ENCODE assay signal across 14 cellular contexts in the genomic region with DNA sequence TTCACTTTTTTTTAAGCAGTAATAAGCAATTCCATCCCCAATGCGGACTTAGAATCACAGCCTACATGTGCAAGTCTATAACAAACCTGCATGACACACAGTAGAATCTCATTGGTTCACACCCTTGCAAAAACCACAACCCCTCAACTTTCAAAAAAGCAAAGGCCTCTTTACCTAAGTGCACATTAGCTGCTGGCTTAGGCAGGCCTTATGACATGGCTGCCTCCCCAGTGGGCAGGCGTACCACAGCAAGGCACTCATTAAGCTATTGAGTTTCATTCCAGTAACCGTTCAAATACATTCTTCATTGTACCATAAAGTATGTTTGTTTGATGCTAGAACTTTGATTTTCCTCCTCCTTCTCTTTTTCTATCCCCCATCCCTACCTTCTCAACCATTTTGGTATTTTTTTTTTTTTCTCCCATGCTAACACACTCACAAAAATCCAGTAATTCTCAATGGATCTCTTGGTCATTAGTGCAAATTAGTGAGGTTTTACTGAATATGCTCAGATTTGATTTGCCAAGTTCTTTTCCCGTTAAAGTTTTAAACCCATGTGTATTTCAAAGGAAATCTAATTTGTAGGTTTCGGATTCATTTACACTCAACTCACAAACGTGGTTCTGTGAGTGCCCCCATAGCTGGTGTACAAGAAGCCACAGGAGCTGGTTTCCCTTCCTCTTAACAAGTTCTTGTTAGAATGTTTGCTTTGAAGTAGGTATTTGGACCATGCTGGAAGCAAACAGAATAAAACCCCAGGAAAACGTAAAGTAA.
A peak's percentile ranks its signal among the peaks of the same experiment; 100 is the strongest.
DNase-seq lines count a peak whose midpoint lies in the region; ATAC-seq and TF ChIP-seq lines count a peak whose summit lies in the region.
"Had no signal": no experiment of that assay in that cellular context is flagged by ENCODE, and none has a peak within 500 bp of the region (broad histone marks: within the 10 kb centered on the region; RNA-seq: fewer than 3 reads in every experiment).

No MANE protein-coding gene starts in this region.

- H3K36me3 ChIP-seq in osteoblast (ENCODE audit: insufficient read depth, low read length) (no peaks in the 10 kb centered on the region), trophoblast cell (ENCODE audit: control insufficient read depth in 1 of 2, insufficient read depth in 2 of 2, low read length in 2 of 2) (no peaks in the 10 kb centered on the region)
- H3K36me3 ChIP-seq: brain microvascular endothelial cell had no signal

- no peak overlapping the region for H2AFZ ChIP-seq in osteoblast (ENCODE audit: low read length)
- no peak overlapping the region for H2AFZ ChIP-seq in trophoblast cell (ENCODE audit: insufficient read depth, low read length, poor library complexity)

- H3K4ac ChIP-seq in trophoblast cell (ENCODE audit: low read depth, low read length), result no peak overlapping the region

- H3K27ac ChIP-seq in osteoblast (ENCODE audit: low read depth, low read length) (no peak overlapping the region), trophoblast cell (ENCODE audit: low read depth, low read length) (no peak overlapping the region)
- H3K27ac ChIP-seq: brain microvascular endothelial cell had no signal

- no peaks in the 10 kb centered on the region for H3K4me1 ChIP-seq in osteoblast (ENCODE audit: insufficient read depth, low read length)
- H3K4me1 ChIP-seq in trophoblast cell (ENCODE audit: control insufficient read depth in 1 of 2, insufficient read depth in 2 of 2, low read length in 2 of 2), result no peaks in the 10 kb centered on the region

- H2BK5ac ChIP-seq in trophoblast cell (ENCODE audit: low read depth, low read length, poor library complexity), result no peak overlapping the region

- H3K27me3 ChIP-seq in osteoblast (ENCODE audit: insufficient read depth, low read length), result no peaks in the 10 kb centered on the region
- no peaks in the 10 kb centered on the region for H3K27me3 ChIP-seq in trophoblast cell (ENCODE audit: insufficient read depth, low read length)
- H3K27me3 ChIP-seq: brain microvascular endothelial cell had no signal

- H3K9ac ChIP-seq in trophoblast cell (ENCODE audit: low read length), result no peak overlapping the region

- H4K91ac ChIP-seq in trophoblast cell (ENCODE audit: low read depth, low read length), result no peak overlapping the region

- DNase-seq in NOMO-1 treated with DMSO at 0.1 percent for 48 hours (lab: John Stamatoyannopoulos, UW; ENCODE audit: unreplicated experiment), result peak; percentile 29
- DNase-seq in NOMO-1 treated with dmso at 0.1 percent for 144 hours (lab: John Stamatoyannopoulos, UW; ENCODE audit: unreplicated experiment), result no peak
- DNase-seq in osteoblast (ENCODE audit: insufficient read length, low spot score, missing footprints), result peak; percentile 22
- DNase-seq in stimulated activated CD4-positive, alpha-beta T cell treated with anti-CD3 and anti-CD28 coated beads, Interleukin-12 subunit alpha, Interleukin-12 subunit beta, amount 100 ng/mL, for 4 hours, result no peak
- no peak for DNase-seq in trophoblast cell
- no peak for DNase-seq in cerebellum (ENCODE audit: low spot score)
- DNase-seq: brain microvascular endothelial cell, DMS53, erythroblast, small intestine had no signal

- ATAC-seq in GM21723 (IDR thresholded peaks at IDR 0.05; ENCODE audit: unreplicated experiment) (peak; percentile 80), HG03139 (IDR thresholded peaks at IDR 0.05; ENCODE audit: unreplicated experiment) (peak; percentile 63)
- ATAC-seq: K562; natural killer cell treated with Interleukin-12 subunit alpha and Interleukin-12 subunit beta and Interleukin-15 and Interleukin-18, amount 100 ng/mL, for 72 hours had no signal

- no peak overlapping the region for H4K8ac ChIP-seq in trophoblast cell (ENCODE audit: low read depth, low read length)

- H3K9me3 ChIP-seq in osteoblast (ENCODE audit: low read depth, low read length) (peaks cover 2% of the 10 kb centered on the region), trophoblast cell (ENCODE audit: insufficient read depth, low read depth, low read length) (no peaks in the 10 kb centered on the region)

- no peak overlapping the region for H3K14ac ChIP-seq in trophoblast cell (ENCODE audit: low read length)

- H2BK12ac ChIP-seq in trophoblast cell (ENCODE audit: low read length), result no peak overlapping the region

- no peaks in the 10 kb centered on the region for H3K79me2 ChIP-seq in osteoblast (ENCODE audit: insufficient read depth, low read length)
- H3K79me2 ChIP-seq in trophoblast cell (ENCODE audit: control insufficient read depth, insufficient read depth, low read length, poor library complexity), result no peaks in the 10 kb centered on the region

- H4K20me1 ChIP-seq in osteoblast (ENCODE audit: insufficient read depth, low read length), result no peaks in the 10 kb centered on the region

- H2BK120ac ChIP-seq in trophoblast cell (ENCODE audit: insufficient read depth, low read length, poor library complexity), result no peak overlapping the region

- no peak overlapping the region for H3K18ac ChIP-seq in trophoblast cell (ENCODE audit: low read length)

- no peak overlapping the region for H3K4me3 ChIP-seq in osteoblast (ENCODE audit: insufficient read depth, low read length)
- no peak overlapping the region for H3K4me3 ChIP-seq in trophoblast cell (ENCODE audit: low read depth, low read length)
- H3K4me3 ChIP-seq: K562 had no signal

- no peak overlapping the region for H3K4me2 ChIP-seq in osteoblast (ENCODE audit: insufficient read depth, low read length)
- no peak overlapping the region for H3K4me2 ChIP-seq in trophoblast cell (ENCODE audit: low read length)

- WGBS in trophoblast cell (ENCODE audit: extremely low coverage, insufficient coverage, insufficient read length), result no CpG with 5 or more reads among the region's 7 CpGs

- H3K23ac ChIP-seq in trophoblast cell (ENCODE audit: low read length), result no peak overlapping the region

- no peak for TF ChIP-seq CTCF in osteoblast (IDR thresholded peaks at IDR 0.05; ENCODE audit: extremely low read depth, low read depth, low read length)

- H2AK5ac ChIP-seq in trophoblast cell (ENCODE audit: low read length), result no peak overlapping the region

- H4K12ac ChIP-seq in trophoblast cell (ENCODE audit: low read depth, low read length), result no peak overlapping the region

- no peaks in the 10 kb centered on the region for H3K79me1 ChIP-seq in trophoblast cell (ENCODE audit: low read length)

Comparison
In these comparisons a context has a peak if more than half of its experiments do, and no peak if none do; other contexts are left out.
1. DNase-seq: peak in NOMO-1 treated with DMSO at 0.1 percent for 48 hours (single experiment) and osteoblast (single experiment); none in NOMO-1 treated with dmso at 0.1 percent for 144 hours (single experiment), stimulated activated CD4-positive, alpha-beta T cell treated with anti-CD3 and anti-CD28 coated beads, Interleukin-12 subunit alpha, Interleukin-12 subunit beta, amount 100 ng/mL, for 4 hours (single experiment), trophoblast cell (0 of 2) and cerebellum (single experiment).